In genomic region chr17:3529817-3530741, GRCh38 we compare ENCODE assay signal across 2 cellular contexts.
TF ChIP-seq lines count a peak whose summit lies in the region.

No MANE protein-coding gene starts in this region.

TF ChIP-seq in HEK293, 187 proteins besides CTCF, POLR2A, EP300 and RAD21:
- TF ChIP-seq KLF1 (tag by site-specific recombination; IDR thresholded peaks at IDR 0.05) (peak; percentile 87), ZFHX2 (tag by site-specific recombination; conservative IDR thresholded peaks at IDR 0.05) (no peak)

TF ChIP-seq in H1, 55 proteins besides CTCF, POLR2A, EP300 and RAD21:
- no peak for TF ChIP-seq EZH2 (IDR thresholded peaks at IDR 0.05; ENCODE audit: low read depth, low read length, severe bottlenecking)
- TF ChIP-seq SIRT6 (IDR thresholded peaks at IDR 0.05; ENCODE audit: low read length), result no peak
- no peak for TF ChIP-seq HDAC6 (IDR thresholded peaks at IDR 0.05; ENCODE audit: low read depth, low read length)
- no peak for TF ChIP-seq ATF2 (IDR thresholded peaks at IDR 0.05; ENCODE audit: low read length)
- TF ChIP-seq KDM4A (IDR thresholded peaks at IDR 0.05; ENCODE audit: low read depth, low read length, severe bottlenecking), result no peak
- TF ChIP-seq, protein P1, sequence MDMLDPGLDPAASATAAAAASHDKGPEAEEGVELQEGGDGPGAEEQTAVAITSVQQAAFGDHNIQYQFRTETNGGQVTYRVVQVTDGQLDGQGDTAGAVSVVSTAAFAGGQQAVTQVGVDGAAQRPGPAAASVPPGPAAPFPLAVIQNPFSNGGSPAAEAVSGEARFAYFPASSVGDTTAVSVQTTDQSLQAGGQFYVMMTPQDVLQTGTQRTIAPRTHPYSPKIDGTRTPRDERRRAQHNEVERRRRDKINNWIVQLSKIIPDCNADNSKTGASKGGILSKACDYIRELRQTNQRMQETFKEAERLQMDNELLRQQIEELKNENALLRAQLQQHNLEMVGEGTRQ (IDR thresholded peaks at IDR 0.05; ENCODE audit: low read length), result no peak
- no peak for TF ChIP-seq TCF12 (IDR thresholded peaks at IDR 0.05; ENCODE audit: low read depth, low read length)
- no peak for TF ChIP-seq RNF2 (IDR thresholded peaks at IDR 0.05; ENCODE audit: borderline replicate concordance, low read depth, low read length, missing control alignments, poor library complexity, severe bottlenecking)
- no peak for TF ChIP-seq CTBP2 (IDR thresholded peaks at IDR 0.05; ENCODE audit: borderline replicate concordance, insufficient read depth, insufficient read length, low read length)
- no peak for TF ChIP-seq KDM5A (IDR thresholded peaks at IDR 0.05; ENCODE audit: low read length)
- no peak for TF ChIP-seq SP2 (IDR thresholded peaks at IDR 0.05; ENCODE audit: low read length)
- no peak for TF ChIP-seq JUND (IDR thresholded peaks at IDR 0.05; ENCODE audit: low read length)
- peak; percentile 44; the same call in 1 of the 2 replicates for TF ChIP-seq SP1 (IDR thresholded peaks at IDR 0.05; ENCODE audit: low read depth, low read length)
- TF ChIP-seq, protein P2, sequence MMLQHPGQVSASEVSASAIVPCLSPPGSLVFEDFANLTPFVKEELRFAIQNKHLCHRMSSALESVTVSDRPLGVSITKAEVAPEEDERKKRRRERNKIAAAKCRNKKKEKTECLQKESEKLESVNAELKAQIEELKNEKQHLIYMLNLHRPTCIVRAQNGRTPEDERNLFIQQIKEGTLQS (IDR thresholded peaks at IDR 0.05; ENCODE audit: insufficient read depth, low read depth, low read length), result no peak
- no peak for TF ChIP-seq CHD1 (IDR thresholded peaks at IDR 0.05; ENCODE audit: low read depth, low read length)
- peak; percentile 52; the same call in 1 of the 2 replicates for TF ChIP-seq YY1 (IDR thresholded peaks at IDR 0.05; ENCODE audit: low read depth, low read length)
- no peak for TF ChIP-seq PHF8 (conservative IDR thresholded peaks at IDR 0.05; ENCODE audit: low read depth, low read length)
- TF ChIP-seq E2F6 (IDR thresholded peaks at IDR 0.05), result 0 out of 2 replicates have a peak, but pooled peaks have one; percentile 37
- TF ChIP-seq BRCA1 (IDR thresholded peaks at IDR 0.05; ENCODE audit: low read depth, low read length), result no peak
- TF ChIP-seq HDAC2 (IDR thresholded peaks at IDR 0.05; ENCODE audit: borderline replicate concordance in 1 of 2, low read depth in 2 of 2, low read length in 2 of 2), result no peak
- peak; percentile 88 for TF ChIP-seq TEAD4 (IDR thresholded peaks at IDR 0.05; ENCODE audit: low read depth, low read length)
- no peak for TF ChIP-seq GTF2F1 (IDR thresholded peaks at IDR 0.05; ENCODE audit: borderline replicate concordance, low read depth, low read length)
- TF ChIP-seq CREB1 (IDR thresholded peaks at IDR 0.05), result no peak
- peak; percentile 50 for TF ChIP-seq MAX (IDR thresholded peaks at IDR 0.05)
- no peak for TF ChIP-seq KDM1A (IDR thresholded peaks at IDR 0.05; ENCODE audit: borderline replicate concordance, low read length)
- TF ChIP-seq BACH1 (IDR thresholded peaks at IDR 0.05; ENCODE audit: low read length), result no peak
- TF ChIP-seq NANOG (IDR thresholded peaks at IDR 0.05; ENCODE audit: insufficient read depth, low read depth, low read length, poor library complexity, severe bottlenecking), result no peak
TF ChIP-seq in H1: peak in this region for 5.
